8 cellular contexts compared by ENCODE assay signal in the genomic region with DNA sequence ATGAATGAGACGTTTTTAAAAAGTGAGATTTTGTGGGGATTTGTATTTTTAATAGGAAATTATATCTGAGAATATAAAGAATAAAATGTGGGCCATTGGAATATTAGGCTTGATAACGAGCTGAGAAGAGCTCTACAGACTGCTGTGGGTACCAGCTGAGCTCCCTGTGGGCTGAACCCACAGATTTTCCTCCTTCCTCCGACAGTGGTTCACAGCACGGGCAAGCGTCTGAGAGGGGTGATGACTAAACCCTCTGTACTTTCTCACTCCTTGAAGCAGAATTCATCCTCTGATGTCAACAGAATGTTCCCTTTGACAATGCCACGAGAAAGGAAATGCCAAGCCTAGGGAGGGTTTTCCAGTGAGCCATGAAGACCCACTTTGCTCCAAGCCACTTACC.
"Had no signal": no experiment of that assay in that cellular context is flagged by ENCODE, and none has a peak within 500 bp of the region (broad histone marks: within the 10 kb centered on the region; RNA-seq: fewer than 3 reads in every experiment).

No MANE protein-coding gene starts in this region.

- H3K4me1 ChIP-seq: HAP-1 had no signal

- H2AFZ ChIP-seq: GM23248 had no signal

- H3K27ac ChIP-seq: GM23248, HL-60 had no signal

- H3K36me3 ChIP-seq: HAP-1 had no signal

- ATAC-seq: HCT116 had no signal

- H3K9me3 ChIP-seq: HAP-1 had no signal

- H3K4me3 ChIP-seq: GM23248, HAP-1 had no signal

- DNase-seq: GM23248, GOT3, H7, HFFc6, IMR-90 had no signal

- H3K9ac ChIP-seq: GM23248 had no signal
